Comparison of ENCODE assay signal across 25 cellular contexts in genomic region chr9:73611072-73611471, GRCh38.
DNase-seq lines count a peak whose midpoint lies in the region; FAIRE-seq and TF ChIP-seq lines count a peak whose summit lies in the region.
"Had no signal": no experiment of that assay in that cellular context is flagged by ENCODE, and none has a peak within 500 bp of the region (broad histone marks: within the 10 kb centered on the region; RNA-seq: fewer than 3 reads in every experiment).

No MANE protein-coding gene starts in this region.

- no peak overlapping the region for H3K27ac ChIP-seq in H1 (ENCODE audit: low read depth, low read length)
- no peak overlapping the region for H3K27ac ChIP-seq in neural progenitor cell
- no peak overlapping the region for H3K27ac ChIP-seq in adrenal gland
- H3K27ac ChIP-seq: HL-60, Peyer's patch had no signal

- H3K27ac Mint-ChIP-seq in neural progenitor cell (no peak overlapping the region), nephron progenitor cell (no peak overlapping the region)

- peaks cover 3% of the 10 kb centered on the region for H3K4me1 Mint-ChIP-seq in neural progenitor cell
- no peaks in the 10 kb centered on the region for H3K4me1 Mint-ChIP-seq in nephron progenitor cell

- H2BK5ac ChIP-seq in H1 (ENCODE audit: low read depth, low read length) = no peak overlapping the region

- intact Hi-C loops in adrenal gland (cut with DNase I) = no loop called here

- H3K14ac ChIP-seq in H1 (ENCODE audit: insufficient read length) = no peak overlapping the region

- H3K4ac ChIP-seq in H1 (replicated peaks; ENCODE audit: insufficient read length, low read depth, low read length) = no peak overlapping the region

- TF ChIP-seq CTCF in H1 (IDR thresholded peaks at IDR 0.05; ENCODE audit: control extremely low read depth in 1 of 3, insufficient read depth in 1 of 3, low read depth in 1 of 3, low read length in 3 of 3) (no peak), neural progenitor cell (IDR thresholded peaks at IDR 0.05) (no peak), nephron progenitor cell (IDR thresholded peaks at IDR 0.05) (no peak), adrenal gland (IDR thresholded peaks at IDR 0.05) (no peak)

- H2BK15ac ChIP-seq in H1 (ENCODE audit: low read length) = no peak overlapping the region

- H2AFZ ChIP-seq in H1 (ENCODE audit: low read length) (0 out of 2 replicates have a peak overlapping the region, but pooled peaks have one; percentile 12), neural progenitor cell (replicated peaks) (peak overlapping the region; percentile 21)

- H3K18ac ChIP-seq in H1 (ENCODE audit: extremely low read depth, low read length) = no peak overlapping the region

- no peak overlapping the region for H3K56ac ChIP-seq in H1 (replicated peaks; ENCODE audit: insufficient read length, low read depth, low read length)

- no peak overlapping the region for H4K5ac ChIP-seq in H1 (ENCODE audit: insufficient read length, low read depth, low read length)

- H2AK5ac ChIP-seq in H1 (ENCODE audit: low read depth, low read length) = no peak overlapping the region

- H3K36me3 Mint-ChIP-seq in neural progenitor cell = no peaks in the 10 kb centered on the region
- no peaks in the 10 kb centered on the region for H3K36me3 Mint-ChIP-seq in nephron progenitor cell (ENCODE audit: low read depth)

- TF ChIP-seq EP300 in H1 (IDR thresholded peaks at IDR 0.05; ENCODE audit: borderline replicate concordance in 1 of 2, low read depth in 2 of 2, low read length in 2 of 2) = no peak

- no peak overlapping the region; the same call in 1 of the 2 replicates for H2BK20ac ChIP-seq in H1 (ENCODE audit: low read length)

- POLR2A ChIA-PET in H1 (lab: Charles Lee; ENCODE audit: partially characterized antibody) = no interaction called here

- no peaks in the 10 kb centered on the region for H3K27me3 ChIP-seq in H1 (replicated peaks in 1 of 4; ENCODE audit: control insufficient read depth in 3 of 4, extremely low read depth in 1 of 4, insufficient read depth in 3 of 4, low read length in 3 of 4)
- H3K27me3 ChIP-seq in neural progenitor cell = no peaks in the 10 kb centered on the region
- H3K27me3 ChIP-seq in adrenal gland = no peaks in the 10 kb centered on the region
- H3K27me3 ChIP-seq: Peyer's patch had no signal

- H3K27me3 Mint-ChIP-seq in neural progenitor cell (ENCODE audit: insufficient read depth, low read depth) = no peaks in the 10 kb centered on the region
- H3K27me3 Mint-ChIP-seq in nephron progenitor cell (ENCODE audit: low read depth, poor library complexity) = no peaks in the 10 kb centered on the region

- H3K9ac ChIP-seq in H1 (replicated peaks in 1 of 4; ENCODE audit: extremely low read depth in 1 of 4, low read depth in 3 of 4, low read length in 3 of 4) (no peak overlapping the region), neural progenitor cell (no peak overlapping the region)

- no peak for FAIRE-seq in H1 (lab: Jason Lieb, UNC)
- FAIRE-seq: GM12878, H54, HepG2 had no signal

- H3K36me3 ChIP-seq in H1 (ENCODE audit: control insufficient read depth in 2 of 4, insufficient read depth in 4 of 4, low read length in 3 of 4) (no peaks in the 10 kb centered on the region), neural progenitor cell (no peaks in the 10 kb centered on the region), adrenal gland (replicated peaks in 1 of 2) (no peaks in the 10 kb centered on the region)
- H3K36me3 ChIP-seq: Peyer's patch had no signal

- TF ChIP-seq POLR2A in H1 (IDR thresholded peaks at IDR 0.05; ENCODE audit: control extremely low read depth in 1 of 2, low read depth in 2 of 2, low read length in 2 of 2) = no peak
- TF ChIP-seq POLR2A in adrenal gland (IDR thresholded peaks at IDR 0.05) = no peak

- no peaks in the 10 kb centered on the region for H3K23me2 ChIP-seq in H1 (ENCODE audit: low read depth, low read length)

- no peaks in the 10 kb centered on the region for H3F3A ChIP-seq in neural progenitor cell (ENCODE audit: low read depth)

- H3K9me3 Mint-ChIP-seq in neural progenitor cell = no peaks in the 10 kb centered on the region
- H3K9me3 Mint-ChIP-seq in nephron progenitor cell = no peaks in the 10 kb centered on the region

- H2BK120ac ChIP-seq in H1 (replicated peaks; ENCODE audit: low read depth, low read length) = no peak overlapping the region

- no peak overlapping the region for H4K8ac ChIP-seq in H1 (ENCODE audit: extremely low read depth, insufficient read depth, low read length)

- no peak overlapping the region for H4K91ac ChIP-seq in H1 (replicated peaks; ENCODE audit: insufficient read length, low read length)

- H3K4me3 ChIP-seq in H1 (ENCODE audit: extremely low read depth in 1 of 4, insufficient read depth in 2 of 4, low read depth in 3 of 4, low read length in 4 of 4) (no peak overlapping the region), neural progenitor cell (no peak overlapping the region), adrenal gland (no peak overlapping the region)
- H3K4me3 ChIP-seq: GM12878, Peyer's patch had no signal

- H3K79me1 ChIP-seq in H1 (ENCODE audit: low read depth, low read length) = no peaks in the 10 kb centered on the region

- H3K4me2 ChIP-seq in H1 (ENCODE audit: insufficient read depth in 1 of 2, low read depth in 2 of 2, low read length in 2 of 2) = no peak overlapping the region
- no peak overlapping the region for H3K4me2 ChIP-seq in neural progenitor cell

- TF ChIP-seq RAD21 in H1 (IDR thresholded peaks at IDR 0.05 in 1 of 2, conservative IDR thresholded peaks at IDR 0.05 in 1 of 2; ENCODE audit: low read depth in 2 of 2, low read length in 2 of 2) = no peak

- H3K4me1 ChIP-seq in H1 (replicated peaks in 1 of 4; ENCODE audit: control insufficient read depth in 3 of 4, insufficient read depth in 4 of 4, low read length in 3 of 4) (peaks cover 0 to 4% (median 0%) of the 10 kb centered on the region in 4 experiments; a peak in 1 of 7 replicates), neural progenitor cell (peaks cover 4% of the 10 kb centered on the region), adrenal gland (replicated peaks in 1 of 2) (peaks cover 0 to 4% of the 10 kb centered on the region in 2 donors)
- H3K4me1 ChIP-seq: Peyer's patch had no signal

- H3K4me3 Mint-ChIP-seq in neural progenitor cell (no peak overlapping the region), nephron progenitor cell (no peak overlapping the region)

- CTCF ChIA-PET in H1 (lab: Charles Lee; ENCODE audit: partially characterized antibody) = interaction anchor here (0.6 kb wide), 1 partner anchor 17 kb away, joined by 3 read pairs; no protein-coding TSS in a partner anchor

- H3K79me2 ChIP-seq in H1 (ENCODE audit: control insufficient read depth in 1 of 2, insufficient read depth in 2 of 2, low read length in 2 of 2) = no peaks in the 10 kb centered on the region
- H3K79me2 ChIP-seq in neural progenitor cell (ENCODE audit: low read depth) = no peaks in the 10 kb centered on the region

- H4K20me1 ChIP-seq in H1 (replicated peaks in 1 of 2; ENCODE audit: control insufficient read depth in 1 of 2, insufficient read depth in 2 of 2, low read length in 2 of 2) = no peaks in the 10 kb centered on the region
- no peaks in the 10 kb centered on the region for H4K20me1 ChIP-seq in neural progenitor cell (ENCODE audit: low read depth)

- no peak overlapping the region for H3K23ac ChIP-seq in H1 (ENCODE audit: insufficient read length)

- DNase-seq in NCI-H1417 (lab: John Stamatoyannopoulos, UW) (peak in 2 of 3 experiments; percentile 34 to 73), NCI-H1417 treated with DMSO at 0.1 percent for 48 hours (lab: John Stamatoyannopoulos, UW) (no peak), HT1080 (ENCODE audit: low read depth) (peak; percentile 24), H1 (ENCODE audit: low read depth in 1 of 2, low spot score in 2 of 2) (no peak), neural progenitor cell (ENCODE audit: low spot score) (no peak), ecto neural progenitor cell (ENCODE audit: low spot score) (no peak), nephron progenitor cell (no peak), adrenal gland (no peak)
- DNase-seq: Calu3; EL; GDM1; Karpas-422; NCI-H1105; NCI-H1694 treated with DMSO at 0.1 percent for 48 hours; NCI-H2081; NCI-H524; NCI-H82; NK-92 treated with Interleukin-12 subunit alpha and Interleukin-12 subunit beta, amount 100 ng/mL, for 24 hours; Peyer's patch; SHP77 treated with DMSO at 0.1 percent for 48 hours; T-helper 1 cell had no signal

- no peak overlapping the region for H2BK12ac ChIP-seq in H1 (ENCODE audit: low read depth, low read length)

- H3K9me3 ChIP-seq in H1 (ENCODE audit: insufficient read depth in 2 of 2, low read depth in 1 of 2, low read length in 1 of 2) (no peaks in the 10 kb centered on the region), neural progenitor cell (ENCODE audit: low read depth) (no peaks in the 10 kb centered on the region), adrenal gland (replicated peaks in 1 of 3) (no peaks in the 10 kb centered on the region)
- H3K9me3 ChIP-seq: Peyer's patch had no signal

- WGBS in H1 (ENCODE audit: extremely low coverage in 1 of 2, insufficient coverage in 1 of 2, insufficient read length in 1 of 2, insufficient replicate concordance in 2 of 2, low coverage in 1 of 2, low lambda C conversion rate in 2 of 2, missing lambda C conversion rate in 1 of 2), 2 experiments = 95% methylated on average over 2 of the region's 2 CpGs; no CpG with 5 or more reads in 1 of the 2 experiments
- 56 to 66% (median 62%) methylated on average over 2 of the region's 2 CpGs for WGBS in adrenal gland, 4 donors

TF ChIP-seq in H1, 55 proteins besides CTCF, POLR2A, EP300 and RAD21:
- TF ChIP-seq CBX8 (IDR thresholded peaks at IDR 0.05; ENCODE audit: borderline replicate concordance, low read depth, low read length) (no peak), JUND (IDR thresholded peaks at IDR 0.05; ENCODE audit: low read length) (no peak), TAF1 (IDR thresholded peaks at IDR 0.05; ENCODE audit: low read depth, low read length) (no peak), SIX5 (IDR thresholded peaks at IDR 0.05; ENCODE audit: low read depth, low read length) (no peak), CEBPB (IDR thresholded peaks at IDR 0.05; ENCODE audit: low read depth, low read length) (no peak), TBP (IDR thresholded peaks at IDR 0.05; ENCODE audit: low read depth, low read length) (no peak), ZNF274 (IDR thresholded peaks at IDR 0.05; ENCODE audit: borderline replicate concordance, extremely low read depth, low read length) (no peak), NANOG (IDR thresholded peaks at IDR 0.05; ENCODE audit: insufficient read depth, low read depth, low read length, poor library complexity, severe bottlenecking) (no peak), PHF8 (conservative IDR thresholded peaks at IDR 0.05; ENCODE audit: low read depth, low read length) (no peak)

Comparison
In these comparisons a context has a peak if more than half of its experiments do, and no peak if none do; other contexts are left out.
1. DNase-seq: peak in NCI-H1417 (2 of 3) and HT1080 (single experiment); none in NCI-H1417 treated with DMSO at 0.1 percent for 48 hours (single experiment), H1 (0 of 2), neural progenitor cell (single experiment), ecto neural progenitor cell (single experiment), nephron progenitor cell (single experiment) and adrenal gland (0 of 7).